Comparison of ENCODE assay signal across 8 cellular contexts in the genomic region with DNA sequence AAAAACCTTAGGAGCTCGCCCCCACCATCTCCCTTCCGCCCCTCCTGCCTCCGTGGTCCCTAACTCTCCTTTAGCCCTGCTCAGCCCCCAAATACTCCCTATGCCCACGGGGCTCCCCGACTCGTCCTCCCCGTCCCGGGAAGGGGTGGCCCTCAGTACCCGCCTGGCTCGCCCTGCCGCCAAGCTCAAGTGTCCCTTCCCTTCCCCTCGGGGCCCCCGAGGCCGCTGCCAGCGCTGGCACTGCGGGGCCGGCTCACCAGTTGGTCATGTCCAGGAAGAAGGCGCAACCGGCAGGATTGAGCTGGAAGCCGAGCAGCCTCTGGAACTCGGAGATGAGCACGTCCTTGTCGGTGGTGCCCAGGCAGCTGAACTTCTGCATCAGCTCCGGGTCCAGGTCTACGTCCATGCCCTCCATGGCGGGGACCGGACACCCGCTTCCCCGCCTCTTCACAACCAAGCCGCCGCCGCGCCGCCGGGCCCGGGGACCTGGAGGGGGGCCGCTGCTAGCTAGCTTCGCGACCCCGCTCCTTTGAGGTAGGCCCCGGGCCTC. TPM values are rescaled to one million over a fixed set of nuclear protein-coding genes. Genes with fewer than 3 reads are reported as not detected.
DNase-seq lines count a peak whose midpoint lies in the region; ATAC-seq, FAIRE-seq and TF ChIP-seq lines count a peak whose summit lies in the region.

No MANE protein-coding gene starts in this region.

- no peak for TF ChIP-seq EP300 in H1 (IDR thresholded peaks at IDR 0.05; ENCODE audit: borderline replicate concordance in 1 of 2, low read depth in 2 of 2, low read length in 2 of 2)

- CTCF ChIA-PET in H1 (lab: Charles Lee; ENCODE audit: partially characterized antibody), result interaction anchor here (0.6 to 1.2 kb wide), 3 partner anchors 29 to 1184 kb away, joined by 3 to 4 read pairs (median 3); no protein-coding TSS in a partner anchor

- H4K91ac ChIP-seq in H1 (replicated peaks; ENCODE audit: insufficient read length, low read length), result no peak overlapping the region

- peak overlapping the region; percentile 75; the same call in 1 of the 2 replicates for H2BK5ac ChIP-seq in H1 (ENCODE audit: low read depth, low read length)

- H3K79me1 ChIP-seq in H1 (ENCODE audit: low read depth, low read length), result peaks cover 7% of the 10 kb centered on the region; the same call in 1 of the 2 replicates

- intact Hi-C loops in vagina (cut with DNase I), result loop anchor here (5.0 kb wide), 1 partner anchor 61 kb away; a partner anchor contains a TSS

- H3K36me3 Mint-ChIP-seq in activated T-cell treated with anti-CD3 and anti-CD28 coated beads, Interleukin-2, amount 50 U/mL, for 24 hours (ENCODE audit: low read depth), result peaks cover 38% of the 10 kb centered on the region

- peak overlapping the region; percentile 32 for H3K4ac ChIP-seq in H1 (replicated peaks; ENCODE audit: insufficient read length, low read depth, low read length)

- no peaks in the 10 kb centered on the region for H3K36me3 ChIP-seq in Peyer's patch
- H3K36me3 ChIP-seq in H1 (ENCODE audit: control insufficient read depth in 2 of 4, insufficient read depth in 4 of 4, low read length in 3 of 4), result no peaks in the 10 kb centered on the region
- H3K36me3 ChIP-seq in mucosa of rectum (ENCODE audit: control insufficient read depth in 2 of 2, insufficient read depth in 2 of 2, low read length in 2 of 2), result no peaks in the 10 kb centered on the region
- no peaks in the 10 kb centered on the region for H3K36me3 ChIP-seq in vagina

- peak; percentile 30 for ATAC-seq in HG02852 (IDR thresholded peaks at IDR 0.05; ENCODE audit: unreplicated experiment)

- no peak overlapping the region for H3K23ac ChIP-seq in H1 (ENCODE audit: insufficient read length)

- H3K79me2 ChIP-seq in H1 (ENCODE audit: control insufficient read depth in 1 of 2, insufficient read depth in 2 of 2, low read length in 2 of 2), result peaks cover 8 to 50% of the 10 kb centered on the region in 2 experiments; a peak in 3 of 4 replicates

- H3K9me3 ChIP-seq in Peyer's patch, result no peaks in the 10 kb centered on the region
- H3K9me3 ChIP-seq in H1 (ENCODE audit: insufficient read depth in 2 of 2, low read depth in 1 of 2, low read length in 1 of 2), result no peaks in the 10 kb centered on the region
- no peaks in the 10 kb centered on the region for H3K9me3 ChIP-seq in mucosa of rectum (ENCODE audit: control insufficient read depth in 2 of 2, low read length in 2 of 2)
- no peaks in the 10 kb centered on the region for H3K9me3 ChIP-seq in vagina

- peaks cover 0 to 14% of the 10 kb centered on the region in 2 experiments for H4K20me1 ChIP-seq in H1 (replicated peaks in 1 of 2; ENCODE audit: control insufficient read depth in 1 of 2, insufficient read depth in 2 of 2, low read length in 2 of 2)

- peak overlapping the region; percentile 91 for H4K8ac ChIP-seq in H1 (ENCODE audit: extremely low read depth, insufficient read depth, low read length)

- H4K5ac ChIP-seq in H1 (ENCODE audit: insufficient read length, low read depth, low read length), result peak overlapping the region; percentile 39

- H3K4me3 ChIP-seq in Peyer's patch (peak overlapping the region; percentile 62 to 94 (median 75)), H1 (ENCODE audit: extremely low read depth in 1 of 4, insufficient read depth in 2 of 4, low read depth in 3 of 4, low read length in 4 of 4) (peak overlapping the region; percentile 85 to 96 (median 88)), mucosa of rectum (ENCODE audit: low read length in 2 of 2) (peak overlapping the region; percentile 79 to 95), vagina (peak overlapping the region; percentile 65 to 99)

- peak overlapping the region; percentile 99 for H3K27ac Mint-ChIP-seq in activated T-cell treated with anti-CD3 and anti-CD28 coated beads, Interleukin-2, amount 50 U/mL, for 24 hours

- no peak overlapping the region for H2AK5ac ChIP-seq in H1 (ENCODE audit: low read depth, low read length)

- POLR2A ChIA-PET in H1 (lab: Charles Lee; ENCODE audit: partially characterized antibody), result interaction anchor here (0.9 to 1.4 kb wide), 8 partner anchors 15 to 448 kb away, joined by 3 to 4 read pairs (median 3); a partner anchor contains a TSS

- no peak for TF ChIP-seq RAD21 in H1 (IDR thresholded peaks at IDR 0.05 in 1 of 2, conservative IDR thresholded peaks at IDR 0.05 in 1 of 2; ENCODE audit: low read depth in 2 of 2, low read length in 2 of 2)

- peaks cover 11% of the 10 kb centered on the region for H3K23me2 ChIP-seq in H1 (ENCODE audit: low read depth, low read length)

- no peak overlapping the region for H2BK120ac ChIP-seq in H1 (replicated peaks; ENCODE audit: low read depth, low read length)

- H3K27me3 Mint-ChIP-seq in activated T-cell treated with anti-CD3 and anti-CD28 coated beads, Interleukin-2, amount 50 U/mL, for 24 hours, result no peaks in the 10 kb centered on the region

- no peak for DNase-seq in activated T-cell treated with anti-CD3 and anti-CD28 coated beads, Interleukin-2, amount 50 U/mL, for 24 hours
- no peak for DNase-seq in activated T-cell treated with anti-CD3 and anti-CD28 coated beads, Interleukin-2, amount 50 U/mL, for 1 hour
- DNase-seq in Peyer's patch (no peak), H1 (ENCODE audit: low read depth in 1 of 2, low spot score in 2 of 2) (no peak), vagina (ENCODE audit: extremely low spot score in 2 of 2) (peak in 1 of 2 donors; percentile 93)
- DNase-seq in activated CD8-positive, alpha-beta memory T cell treated with anti-CD3 and anti-CD28 coated beads, Interleukin-2, amount 50 U/mL, for 4 hours, result no peak

- 0 out of 2 replicates have a peak overlapping the region, but pooled peaks have one; percentile 0 for H2AFZ ChIP-seq in H1 (ENCODE audit: low read length)

- peak overlapping the region; percentile 71 for H3K18ac ChIP-seq in H1 (ENCODE audit: extremely low read depth, low read length)

- no peaks in the 10 kb centered on the region for H3K9me3 Mint-ChIP-seq in activated T-cell treated with anti-CD3 and anti-CD28 coated beads, Interleukin-2, amount 50 U/mL, for 24 hours

- H3K56ac ChIP-seq in H1 (replicated peaks; ENCODE audit: insufficient read length, low read depth, low read length), result peak overlapping the region; percentile 73

- FAIRE-seq in H1 (lab: Jason Lieb, UNC), result no peak

- H3K27me3 ChIP-seq in Peyer's patch (no peaks in the 10 kb centered on the region), H1 (replicated peaks in 1 of 4; ENCODE audit: control insufficient read depth in 3 of 4, extremely low read depth in 1 of 4, insufficient read depth in 3 of 4, low read length in 3 of 4) (no peaks in the 10 kb centered on the region), mucosa of rectum (ENCODE audit: control insufficient read depth in 2 of 2, insufficient read depth in 2 of 2, low read length in 2 of 2) (no peaks in the 10 kb centered on the region), vagina (no peaks in the 10 kb centered on the region)

- TF ChIP-seq POLR2A in Peyer's patch (IDR thresholded peaks at IDR 0.05), result no peak
- TF ChIP-seq POLR2A in H1 (IDR thresholded peaks at IDR 0.05; ENCODE audit: control extremely low read depth in 1 of 2, low read depth in 2 of 2, low read length in 2 of 2), result no peak
- no peak for TF ChIP-seq POLR2A in vagina (IDR thresholded peaks at IDR 0.05)

- H2BK20ac ChIP-seq in H1 (ENCODE audit: low read length), result no peak overlapping the region

- TF ChIP-seq CTCF in Peyer's patch (IDR thresholded peaks at IDR 0.05), result no peak
- TF ChIP-seq CTCF in H1 (IDR thresholded peaks at IDR 0.05; ENCODE audit: control extremely low read depth in 1 of 3, insufficient read depth in 1 of 3, low read depth in 1 of 3, low read length in 3 of 3), result no peak
- no peak for TF ChIP-seq CTCF in vagina (IDR thresholded peaks at IDR 0.05)

- H3K4me1 ChIP-seq in Peyer's patch, result peaks cover 0 to 23% (median 10%) of the 10 kb centered on the region in 4 donors
- H3K4me1 ChIP-seq in H1 (replicated peaks in 1 of 4; ENCODE audit: control insufficient read depth in 3 of 4, insufficient read depth in 4 of 4, low read length in 3 of 4), result peaks cover 0 to 7% (median under 1%) of the 10 kb centered on the region in 4 experiments; a peak in 3 of 7 replicates
- peaks cover 3 to 10% of the 10 kb centered on the region in 2 donors for H3K4me1 ChIP-seq in mucosa of rectum (ENCODE audit: control insufficient read depth in 2 of 2, insufficient read depth in 2 of 2, low read length in 2 of 2)
- peaks cover 45% of the 10 kb centered on the region for H3K4me1 ChIP-seq in vagina

- H3K4me2 ChIP-seq in H1 (ENCODE audit: insufficient read depth in 1 of 2, low read depth in 2 of 2, low read length in 2 of 2), result peak overlapping the region; percentile 63 to 92

- no peak overlapping the region for H2BK12ac ChIP-seq in H1 (ENCODE audit: low read depth, low read length)

- H3K4me1 Mint-ChIP-seq in activated T-cell treated with anti-CD3 and anti-CD28 coated beads, Interleukin-2, amount 50 U/mL, for 24 hours (ENCODE audit: low read depth), result peaks cover 55% of the 10 kb centered on the region

- H3K4me3 Mint-ChIP-seq in activated T-cell treated with anti-CD3 and anti-CD28 coated beads, Interleukin-2, amount 50 U/mL, for 24 hours, result peak overlapping the region; percentile 96

- no peak overlapping the region for H3K14ac ChIP-seq in H1 (ENCODE audit: insufficient read length)

- H3K27ac ChIP-seq in Peyer's patch (peak overlapping the region; percentile 84 to 97 (median 89)), H1 (ENCODE audit: low read depth, low read length) (peak overlapping the region; percentile 47; the same call in 1 of the 2 replicates), mucosa of rectum (ENCODE audit: low read depth in 2 of 2, low read length in 2 of 2) (peak overlapping the region; percentile 82 to 91), vagina (peak overlapping the region; percentile 98)

- no peak overlapping the region for H2BK15ac ChIP-seq in H1 (ENCODE audit: low read length)

- H3K9ac ChIP-seq in H1 (replicated peaks in 1 of 4; ENCODE audit: extremely low read depth in 1 of 4, low read depth in 3 of 4, low read length in 3 of 4) (peak overlapping the region; percentile 55 to 83 (median 83)), mucosa of rectum (ENCODE audit: low read depth in 1 of 2, low read length in 2 of 2) (peak overlapping the region; percentile 83 to 95)

- 2% methylated on average over 29 of the region's 41 CpGs; no CpG with 5 or more reads in 1 of the 2 experiments for WGBS in H1 (ENCODE audit: extremely low coverage in 1 of 2, insufficient coverage in 1 of 2, insufficient read length in 1 of 2, insufficient replicate concordance in 2 of 2, low coverage in 1 of 2, low lambda C conversion rate in 2 of 2, missing lambda C conversion rate in 1 of 2), 2 experiments

RNA-seq across cellular contexts. Expression of a gene that starts 0.3 kb away (rescaled TPM):
- 10 to 100 TPM; 52.8 to 82.3 (median 73.9) TPM for total RNA-seq in Peyer's patch
- 81.2 TPM in 2 replicates for total RNA-seq in H1 (2021; fragmentation: NEBNext Ultra II Directional; extraction: Animal tissue kit (Norgen Biotek cat#: 25700))
- 35.4 and 39.2 TPM in 2 replicates for polyA plus RNA-seq in H1 (2011; rRNA removed)
- 38.4 TPM for polyA plus RNA-seq in H1 (2011; cell fraction: cytosol; rRNA removed)
- polyA plus RNA-seq in H1 (2011; cell fraction: nucleus; rRNA removed), result 25.5 TPM
- polyA plus RNA-seq in H1 (2012, experiment 1 of 2), result 58.2 to 69.1 TPM (median 62.5 TPM) in 4 replicates
- 64.3 TPM for polyA plus RNA-seq in H1 (2012, experiment 2 of 2)
- polyA plus RNA-seq in H1 (2013, experiment 1 of 2), result 34.8 TPM
- 39.2 TPM for polyA plus RNA-seq in H1 (2013, experiment 2 of 2)
- 88.2 and 92.7 TPM in 2 replicates for polyA minus RNA-seq in H1 (2011; rRNA and poly(A)+ RNA removed)
- 44.1 TPM for polyA minus RNA-seq in H1 (2011; cell fraction: cytosol; rRNA and poly(A)+ RNA removed)
- 25.4 TPM for polyA minus RNA-seq in H1 (2011; cell fraction: nucleus; rRNA and poly(A)+ RNA removed)
- total RNA-seq in vagina, result 48.4 TPM

Comparison
In these comparisons a context has a peak if more than half of its experiments do, and no peak if none do; other contexts are left out.
1. H3K27ac ChIP-seq: peak in every context shown above with its lines; median percentile 98 in vagina; 89 in Peyer's patch; 86 in mucosa of rectum; 47 in H1.